Comparison of ENCODE assay signal across 13 cellular contexts in the genomic region with DNA sequence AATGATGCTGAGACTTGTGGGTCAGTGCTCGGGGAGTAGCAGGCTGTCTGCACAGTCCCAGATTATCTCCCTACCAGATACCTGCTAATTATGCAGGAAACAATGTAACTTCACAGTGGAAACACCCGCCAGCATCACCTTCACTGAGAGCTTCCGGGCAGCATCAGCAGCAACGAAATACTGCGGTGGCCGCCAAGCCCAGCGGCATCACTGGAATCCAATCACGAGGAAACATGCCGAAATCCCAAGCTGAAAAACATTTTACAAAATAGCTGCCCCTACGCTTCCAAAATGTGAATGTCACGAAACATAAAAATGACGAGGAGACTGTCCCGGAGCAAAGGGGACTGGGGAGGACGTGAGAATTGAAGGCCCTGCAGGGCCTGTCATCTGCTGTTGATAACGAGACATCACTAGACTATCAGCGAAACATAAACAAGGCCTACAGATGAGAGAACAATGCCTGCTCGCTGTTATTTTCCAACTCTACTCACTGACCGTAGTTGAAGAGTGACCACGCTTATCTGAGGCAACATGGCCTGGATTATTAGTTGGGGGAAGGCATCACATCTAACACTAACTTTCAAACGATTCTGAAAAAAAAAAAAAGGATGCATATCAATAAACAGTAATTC.
A peak's percentile ranks its signal among the peaks of the same experiment; 100 is the strongest.
DNase-seq lines count a peak whose midpoint lies in the region; ATAC-seq and TF ChIP-seq lines count a peak whose summit lies in the region.
"Had no signal": no experiment of that assay in that cellular context is flagged by ENCODE, and none has a peak within 500 bp of the region (broad histone marks: within the 10 kb centered on the region; RNA-seq: fewer than 3 reads in every experiment).

No MANE protein-coding gene starts in this region.

- DNase-seq in T-helper 17 cell (peak in 1 of 3 donors; percentile 0), fibroblast of lung (ENCODE audit: low read depth in 2 of 2) (no peak), neural crest cell (ENCODE audit: low read depth, low spot score) (no peak), HuH-7.5 (ENCODE audit: low spot score) (no peak), DMS153 treated with DMSO at 0.1 percent for 48 hours (lab: John Stamatoyannopoulos, UW; ENCODE audit: unreplicated experiment) (no peak), GM19240 (ENCODE audit: insufficient read length, low spot score) (no peak)
- no peak for DNase-seq in effector CD8-positive, alpha-beta T cell (lab: John Stamatoyannopoulos, UW)
- DNase-seq: BE2C; NCI-H1105; NK-92 treated with Interleukin-12 subunit alpha and Interleukin-12 subunit beta, amount 100 ng/mL, for 24 hours; stimulated activated CD4-positive, alpha-beta T cell treated with anti-CD3 and anti-CD28 coated beads, Interleukin-4, amount 100 ng/mL, for 24 hours; upper lobe of left lung had no signal

- H3K4me3 ChIP-seq in ACC112 (ENCODE audit: low read depth, low read length) (peak overlapping the region; percentile 65; the same call in 1 of the 2 replicates), fibroblast of lung (replicated peaks in 1 of 4; ENCODE audit: control extremely low read depth in 1 of 4, insufficient read depth in 1 of 4, low read depth in 3 of 4, low read length in 4 of 4) (no peak overlapping the region)

- peaks cover 9% of the 10 kb centered on the region for H3K9me3 Mint-ChIP-seq in neural crest cell

- peaks cover 15% of the 10 kb centered on the region for H3K36me3 ChIP-seq in ACC112 (ENCODE audit: insufficient read depth, low read length)
- H3K36me3 ChIP-seq in fibroblast of lung (ENCODE audit: control insufficient read depth, insufficient read depth, low read length): no peaks in the 10 kb centered on the region
- H3K36me3 ChIP-seq: upper lobe of left lung had no signal

- H3K27ac Mint-ChIP-seq in T-helper 17 cell (peak overlapping the region; percentile 93), neural crest cell (ENCODE audit: unreplicated experiment) (peak overlapping the region; percentile 71)

- no peak for ATAC-seq in T-helper 17 cell

- H3K4me1 Mint-ChIP-seq in T-helper 17 cell (peaks cover 44% of the 10 kb centered on the region), neural crest cell (peaks cover 71% of the 10 kb centered on the region)

- peak overlapping the region; percentile 15 for H3K4me2 ChIP-seq in fibroblast of lung (ENCODE audit: extremely low read depth, insufficient read depth, low read length)

- TF ChIP-seq CTCF in fibroblast of lung (conservative IDR thresholded peaks at IDR 0.05 in 1 of 2, IDR thresholded peaks at IDR 0.05 in 1 of 2; ENCODE audit: low read depth in 1 of 2, low read length in 2 of 2) (no peak), neural crest cell (conservative IDR thresholded peaks at IDR 0.05) (no peak)

- no peak overlapping the region for H3K9ac ChIP-seq in fibroblast of lung (ENCODE audit: insufficient read depth, low read length)

- no peaks in the 10 kb centered on the region for H4K20me1 ChIP-seq in fibroblast of lung (ENCODE audit: control insufficient read depth, extremely low read depth, insufficient read depth, low read length)

- no peaks in the 10 kb centered on the region for H3K27me3 Mint-ChIP-seq in T-helper 17 cell
- H3K27me3 Mint-ChIP-seq in neural crest cell (ENCODE audit: low read depth): no peaks in the 10 kb centered on the region

- peaks cover 9% of the 10 kb centered on the region for H3K79me2 ChIP-seq in ACC112 (ENCODE audit: control insufficient read depth, insufficient read depth, low read length, unreplicated experiment)
- H3K79me2 ChIP-seq in fibroblast of lung (ENCODE audit: control insufficient read depth, insufficient read depth, low read length): peaks cover 6% of the 10 kb centered on the region

- H3K9me3 ChIP-seq in T-helper 17 cell (ENCODE audit: control insufficient read depth, low read length, poor library complexity, severe bottlenecking) (no peaks in the 10 kb centered on the region), fibroblast of lung (ENCODE audit: control insufficient read depth, insufficient read depth, low read depth, low read length) (no peaks in the 10 kb centered on the region)
- H3K9me3 ChIP-seq: BE2C, upper lobe of left lung had no signal

- H3K27ac ChIP-seq in ACC112 (ENCODE audit: low read depth, low read length) (peak overlapping the region; percentile 37; the same call in 1 of the 2 replicates), fibroblast of lung (ENCODE audit: insufficient read depth, low read length) (no peak overlapping the region)

- H3K36me3 Mint-ChIP-seq in T-helper 17 cell (ENCODE audit: low read depth) (peaks cover 3% of the 10 kb centered on the region), neural crest cell (ENCODE audit: low read depth) (peaks cover 30% of the 10 kb centered on the region)

- no peaks in the 10 kb centered on the region for H3K27me3 ChIP-seq in ACC112 (ENCODE audit: insufficient read depth, low read length)
- H3K27me3 ChIP-seq in fibroblast of lung (ENCODE audit: control insufficient read depth, insufficient read depth, low read length): no peaks in the 10 kb centered on the region
- H3K27me3 ChIP-seq: BE2C, upper lobe of left lung had no signal

- no peak overlapping the region for H3K4me3 Mint-ChIP-seq in T-helper 17 cell
- no peak overlapping the region for H3K4me3 Mint-ChIP-seq in neural crest cell

- no peak overlapping the region for H2AFZ ChIP-seq in ACC112 (ENCODE audit: low read length, unreplicated experiment)
- no peak overlapping the region for H2AFZ ChIP-seq in fibroblast of lung (ENCODE audit: low read length)

- H3K4me1 ChIP-seq in ACC112 (ENCODE audit: control insufficient read depth, insufficient read depth, low read length, unreplicated experiment) (peaks cover 27% of the 10 kb centered on the region), fibroblast of lung (ENCODE audit: control insufficient read depth, extremely low read depth, insufficient read depth, low read length) (no peaks in the 10 kb centered on the region)
